Comparison of ENCODE assay signal across 8 cellular contexts in genomic region chr11:83724704-83725114, GRCh38.
DNase-seq lines count a peak whose midpoint lies in the region; ATAC-seq and TF ChIP-seq lines count a peak whose summit lies in the region.

No MANE protein-coding gene starts in this region.

- no peaks in the 10 kb centered on the region for H3K27me3 Mint-ChIP-seq in brain

- peak overlapping the region in 3 of 5 experiments; percentile 69 to 72 (median 72) for H3K4me3 Mint-ChIP-seq in brain

- peaks cover 35% of the 10 kb centered on the region for H3K4me1 Mint-ChIP-seq in brain

- H3K9me3 ChIP-seq in Karpas-422 (ENCODE audit: low read length) (no peaks in the 10 kb centered on the region), stomach smooth muscle (ENCODE audit: control insufficient read depth in 2 of 2, low read length in 2 of 2) (no peaks in the 10 kb centered on the region)

- H3K9ac ChIP-seq in Karpas-422 (ENCODE audit: low read length) (no peak overlapping the region), stomach smooth muscle (ENCODE audit: low read length in 2 of 2) (peak overlapping the region; percentile 34 to 48)

- H3K9me2 ChIP-seq in Karpas-422 (replicated peaks; ENCODE audit: insufficient read depth, low read length) = no peaks in the 10 kb centered on the region

- no peak for TF ChIP-seq CTCF in brain (conservative IDR thresholded peaks at IDR 0.05)

- H3K9me3 Mint-ChIP-seq in brain = no peaks in the 10 kb centered on the region

- H3K36me3 ChIP-seq in Karpas-422 (ENCODE audit: insufficient read depth, low read length) (no peaks in the 10 kb centered on the region), stomach smooth muscle (ENCODE audit: control insufficient read depth in 2 of 2, insufficient read depth in 2 of 2, low read length in 2 of 2) (no peaks in the 10 kb centered on the region)

- H3K27ac Mint-ChIP-seq in brain = peak overlapping the region in 3 of 5 experiments; percentile 49 to 88 (median 73)

- H3K27ac ChIP-seq in Karpas-422 (ENCODE audit: low read length) = no peak overlapping the region
- no peak overlapping the region for H3K27ac ChIP-seq in stomach smooth muscle (ENCODE audit: low read length)

- no peak for DNase-seq in Karpas-422
- peak; percentile 58 for DNase-seq in inferior parietal cortex (ENCODE audit: extremely low spot score)
- DNase-seq in activated T-cell treated with anti-CD3 and anti-CD28 coated beads, Interleukin-2, amount 50 U/mL, for 48 hours = no peak
- no peak for DNase-seq in stimulated activated CD4-positive, alpha-beta T cell treated with anti-CD3 and anti-CD28 coated beads, Interleukin-4, amount 100 ng/mL, for 24 hours

- H3K4me2 ChIP-seq in Karpas-422 (ENCODE audit: low read depth, low read length, poor library complexity, severe bottlenecking) = peak overlapping the region; percentile 65

- H4K20me1 ChIP-seq in Karpas-422 (ENCODE audit: insufficient read depth, low read depth, low read length) = no peaks in the 10 kb centered on the region

- no peak for ATAC-seq in HG02763 (IDR thresholded peaks at IDR 0.05; ENCODE audit: unreplicated experiment)
- no peak for ATAC-seq in GM21515 (IDR thresholded peaks at IDR 0.05; ENCODE audit: unreplicated experiment)

- no peaks in the 10 kb centered on the region for H3K27me3 ChIP-seq in Karpas-422 (ENCODE audit: low read length)
- no peaks in the 10 kb centered on the region for H3K27me3 ChIP-seq in stomach smooth muscle (ENCODE audit: control insufficient read depth in 1 of 2, insufficient read depth in 2 of 2, low read length in 2 of 2)

- H3K4me1 ChIP-seq in Karpas-422 (ENCODE audit: low read length) (peaks cover 23% of the 10 kb centered on the region), stomach smooth muscle (ENCODE audit: control insufficient read depth, insufficient read depth, low read length) (peaks cover 13% of the 10 kb centered on the region)

- H3K79me2 ChIP-seq in Karpas-422 (ENCODE audit: low read length) = no peaks in the 10 kb centered on the region

- H3K36me3 Mint-ChIP-seq in brain = no peaks in the 10 kb centered on the region

- H3K4me3 ChIP-seq in Karpas-422 (ENCODE audit: low read length) (peak overlapping the region; percentile 52; the same call in 1 of the 2 replicates), stomach smooth muscle (ENCODE audit: low read length in 2 of 2) (peak overlapping the region; percentile 41 to 72)

- H2AFZ ChIP-seq in Karpas-422 (ENCODE audit: low read length) = peak overlapping the region; percentile 77; the same call in 1 of the 2 replicates
